In the genomic region with DNA sequence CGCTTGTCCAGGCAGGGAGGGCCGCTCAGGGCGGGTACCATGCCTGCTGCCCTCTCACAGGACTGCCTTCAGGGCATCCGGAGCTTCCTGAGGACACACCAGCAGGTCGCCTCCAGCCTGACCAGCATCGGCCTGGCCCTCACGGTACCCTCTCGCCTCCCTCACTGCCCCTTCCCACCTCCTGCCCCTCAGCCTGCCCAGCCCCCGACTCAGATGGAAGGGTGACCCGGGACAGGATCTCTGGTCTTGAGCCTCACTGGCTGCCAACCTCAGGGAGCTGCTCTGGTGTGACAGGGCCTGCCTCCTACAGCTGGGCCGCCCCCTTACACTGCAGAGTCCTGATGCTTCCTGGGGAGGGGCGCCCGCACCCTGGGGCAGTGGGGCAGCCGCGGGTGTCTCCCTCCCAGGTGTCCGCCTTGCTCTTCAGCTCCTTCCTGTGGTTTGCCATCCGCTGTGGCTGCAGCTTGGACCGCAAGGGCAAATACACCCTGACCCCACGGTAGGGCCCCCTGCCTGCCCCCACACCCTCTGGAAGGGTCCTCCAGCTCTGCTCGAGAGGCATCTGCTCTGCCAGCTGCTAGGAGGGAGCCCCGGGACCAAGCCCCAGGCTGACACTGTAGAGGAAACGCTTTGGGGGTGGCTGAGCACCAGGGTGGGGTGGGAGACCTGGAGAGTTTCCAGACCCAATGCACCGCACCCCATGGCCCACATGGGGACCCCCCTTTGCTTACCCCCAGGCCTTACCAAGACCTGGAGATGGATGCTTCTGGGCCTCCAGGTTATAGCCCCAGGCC, we compare ENCODE assay signal across 24 cellular contexts. TPM values are rescaled to one million over a fixed set of nuclear protein-coding genes. Genes with fewer than 3 reads are reported as not detected.
DNase-seq lines count a peak whose midpoint lies in the region; ATAC-seq, FAIRE-seq and TF ChIP-seq lines count a peak whose summit lies in the region.
"Had no signal": no experiment of that assay in that cellular context is flagged by ENCODE, and none has a peak within 500 bp of the region (broad histone marks: within the 10 kb centered on the region; RNA-seq: fewer than 3 reads in every experiment).

No MANE protein-coding gene starts in this region.

- peaks cover 3% of the 10 kb centered on the region for H3K27me3 Mint-ChIP-seq in neural progenitor cell (ENCODE audit: insufficient read depth, low read depth)

- H3K4me1 ChIP-seq in right lobe of liver (peaks cover 0 to 25% (median 8%) of the 10 kb centered on the region in 4 donors), HepG2 (ENCODE audit: insufficient read depth, low read length) (no peaks in the 10 kb centered on the region), vagina (peaks cover 47% of the 10 kb centered on the region), neural progenitor cell (no peaks in the 10 kb centered on the region)

- BruUV-seq in HepG2 (replicated peaks; lab: Mats Ljungman, UMichigan), result no TSS peak

- TF ChIP-seq POLR2A in right lobe of liver (IDR thresholded peaks at IDR 0.05) (no peak), HepG2 (IDR thresholded peaks at IDR 0.05; ENCODE audit: insufficient read depth in 1 of 2, low read depth in 2 of 2, low read length in 2 of 2) (no peak), vagina (IDR thresholded peaks at IDR 0.05) (no peak)

- H3K36me3 Mint-ChIP-seq in neural progenitor cell, result no peaks in the 10 kb centered on the region

- H2AFZ ChIP-seq in HepG2 (ENCODE audit: low read length) (no peak overlapping the region), neural progenitor cell (replicated peaks) (no peak overlapping the region)

- no peak for FAIRE-seq in HepG2 (lab: Jason Lieb, UNC)
- FAIRE-seq: endothelial cell of umbilical vein, keratinocyte had no signal

- intact Hi-C loops in right lobe of liver (cut with DNase I) (no loop called here), HepG2 (cut with micrococcal nuclease; ENCODE audit: unreplicated experiment) (loop anchor here (10.0 kb wide), 1 partner anchor 218 kb away; no protein-coding TSS in a partner anchor), left cardiac atrium (cut with DNase I) (loop anchor here in 1 of 2 donors (10.0 kb wide), 1 partner anchor 578 kb away; no protein-coding TSS in a partner anchor), vagina (cut with DNase I) (loop anchor here (5.0 kb wide), 1 partner anchor 61 kb away; a partner anchor contains a TSS)

- no peak for TF ChIP-seq EP300 in HepG2 (IDR thresholded peaks at IDR 0.05; ENCODE audit: low read depth in 2 of 2, low read length in 2 of 2)
- no peak for TF ChIP-seq EP300 in HepG2 (CRISPR knock-in tag; IDR thresholded peaks at IDR 0.05; ENCODE audit: borderline replicate concordance)

- H3K4me2 ChIP-seq in HepG2 (ENCODE audit: low read depth, low read length) (no peak overlapping the region), neural progenitor cell (no peak overlapping the region)

- H3K36me3 ChIP-seq in right lobe of liver (no peaks in the 10 kb centered on the region), HepG2 (replicated peaks in 1 of 2; ENCODE audit: control insufficient read depth in 1 of 2, insufficient read depth in 2 of 2, low read length in 2 of 2) (no peaks in the 10 kb centered on the region), vagina (no peaks in the 10 kb centered on the region), neural progenitor cell (no peaks in the 10 kb centered on the region)
- H3K36me3 ChIP-seq: WERI-Rb-1 had no signal

- TF ChIP-seq CTCF in right lobe of liver (IDR thresholded peaks at IDR 0.05) (no peak), HepG2 (CRISPR knock-in tag; IDR thresholded peaks at IDR 0.05) (no peak), omental fat pad (IDR thresholded peaks at IDR 0.05) (no peak), vagina (IDR thresholded peaks at IDR 0.05) (no peak), neural progenitor cell (IDR thresholded peaks at IDR 0.05) (no peak)

- no peak overlapping the region for H3K4me3 Mint-ChIP-seq in neural progenitor cell
- H3K4me3 Mint-ChIP-seq: memory B cell, naive B cell had no signal

- H3K9me3 ChIP-seq in right lobe of liver, result no peaks in the 10 kb centered on the region
- no peaks in the 10 kb centered on the region for H3K9me3 ChIP-seq in HepG2 (ENCODE audit: low read length)
- H3K9me3 ChIP-seq in vagina, result no peaks in the 10 kb centered on the region
- H3K9me3 ChIP-seq in neural progenitor cell (ENCODE audit: low read depth), result no peaks in the 10 kb centered on the region

- no peak overlapping the region for H3K4me3 ChIP-seq in right lobe of liver
- H3K4me3 ChIP-seq in HepG2 (replicated peaks in 1 of 3; ENCODE audit: insufficient read depth in 1 of 3, low read depth in 2 of 3, low read length in 3 of 3), result no peak overlapping the region
- no peak overlapping the region for H3K4me3 ChIP-seq in vagina
- H3K4me3 ChIP-seq in neural progenitor cell, result no peak overlapping the region
- H3K4me3 ChIP-seq: psoas muscle had no signal

- no peak for ATAC-seq in right lobe of liver
- no peak for ATAC-seq in HepG2
- ATAC-seq in left cardiac atrium, result no peak
- no peak for ATAC-seq in omental fat pad (ENCODE audit: low FRiP score)

- no peaks in the 10 kb centered on the region for H3K9me3 Mint-ChIP-seq in neural progenitor cell
- H3K9me3 Mint-ChIP-seq: memory B cell had no signal

- H3K9ac ChIP-seq in HepG2 (ENCODE audit: insufficient read depth, low read depth, low read length), result no peak overlapping the region
- H3K9ac ChIP-seq in neural progenitor cell, result no peak overlapping the region

- CTCF ChIA-PET in HepG2 (lab: Yijun Ruan, JAX; ENCODE audit: low intra/inter-chr PET ratio, low total read pairs), result no interaction called here

- in situ Hi-C loops in HepG2 (cut with HindIII; ENCODE audit: extremely low pct_ligation_motif_present, low pct_unique_long_range_greater_than_20kb), result no loop called here

- no peaks in the 10 kb centered on the region for H3K4me1 Mint-ChIP-seq in neural progenitor cell
- H3K4me1 Mint-ChIP-seq: memory B cell had no signal

- no peaks in the 10 kb centered on the region for H4K20me1 ChIP-seq in HepG2 (ENCODE audit: insufficient read depth, low read length)
- H4K20me1 ChIP-seq in neural progenitor cell (ENCODE audit: low read depth), result no peaks in the 10 kb centered on the region

- POLR2A ChIA-PET in HepG2 (lab: Yijun Ruan, JAX), result no interaction called here

- H3K27me3 ChIP-seq in right lobe of liver, result no peaks in the 10 kb centered on the region
- H3K27me3 ChIP-seq in HepG2 (ENCODE audit: control insufficient read depth in 1 of 2, insufficient read depth in 2 of 2, low read length in 2 of 2), result peaks cover 17 to 32% of the 10 kb centered on the region in 2 experiments; a peak in 3 of 5 replicates
- no peaks in the 10 kb centered on the region for H3K27me3 ChIP-seq in vagina
- H3K27me3 ChIP-seq in neural progenitor cell, result no peaks in the 10 kb centered on the region

- H3K79me2 ChIP-seq in HepG2 (ENCODE audit: insufficient read depth, low read length) (no peaks in the 10 kb centered on the region), neural progenitor cell (ENCODE audit: low read depth) (no peaks in the 10 kb centered on the region)

- H3F3A ChIP-seq in neural progenitor cell (ENCODE audit: low read depth), result no peaks in the 10 kb centered on the region

- TF ChIP-seq RAD21 in HepG2 (CRISPR knock-in tag; IDR thresholded peaks at IDR 0.05), result no peak

- no peak overlapping the region for H3K27ac ChIP-seq in right lobe of liver
- no peak overlapping the region for H3K27ac ChIP-seq in HepG2 (ENCODE audit: extremely low read length, insufficient read depth, low read length)
- peak overlapping the region; percentile 97 for H3K27ac ChIP-seq in vagina
- no peak overlapping the region for H3K27ac ChIP-seq in neural progenitor cell
- H3K27ac ChIP-seq: C4-2B, psoas muscle, WERI-Rb-1 had no signal

- peak; percentile 18 to 46 (median 41) for DNase-seq in right lobe of liver
- no peak for DNase-seq in HepG2 (ENCODE audit: low spot score)
- DNase-seq in left cardiac atrium, result peak; percentile 20
- peak; percentile 9 for DNase-seq in omental fat pad (ENCODE audit: low spot score)
- no peak for DNase-seq in vagina (ENCODE audit: extremely low spot score in 2 of 2)
- DNase-seq in neural progenitor cell (ENCODE audit: low spot score), result no peak
- DNase-seq in HUDEP-2 (lab: John Stamatoyannopoulos, UW; ENCODE audit: unreplicated experiment in 76 of 76), result no peak
- DNase-seq in HK-2 (ENCODE audit: unreplicated experiment), result no peak
- DNase-seq: activated gamma-delta T cell treated with Interleukin-2 at 50 U/mL for 16 hours; dermis blood vessel endothelial cell; DMS 273 treated with DMSO at 0.1 percent for 48 hours; hippocampal formation; MM.1S; naive B cell; NCI-H82; OCI-M1; stimulated activated CD4-positive, alpha-beta T cell treated with anti-CD3 and anti-CD28 coated beads, Interleukin-4, amount 100 ng/mL, for 24 hours; WERI-Rb-1 had no signal

- no CpG with 5 or more reads among the region's 23 CpGs for WGBS in right lobe of liver (ENCODE audit: insufficient coverage, low coverage, low lambda C conversion rate, missing lambda C conversion rate)
- WGBS in HepG2 (ENCODE audit: low lambda C conversion rate), result 39% methylated on average over 7 of the region's 23 CpGs

- no peak overlapping the region for H3K27ac Mint-ChIP-seq in neural progenitor cell
- H3K27ac Mint-ChIP-seq: memory B cell had no signal

RNA-seq across cellular contexts. Expression of a gene that starts 14.6 kb away (rescaled TPM):
- total RNA-seq in right lobe of liver (1 to 10 TPM in 1 of 6 experiments, under 1 TPM in 3, not detected in 2; 0.24 to 1.2 (median 0.63) TPM), HepG2 (2016; rRNA removed; fragmentation: Illumina TruSeq; extraction: Trizol) (0.09 TPM in 1 of 2 replicates, not detected in the other), left cardiac atrium (10 to 100 TPM; 11.6 to 15.0 TPM), omental fat pad (1 to 10 TPM in 3 of 4 donors, under 1 TPM in 1; 0.19 to 6.4 (median 2.7) TPM), vagina (3.7 TPM), neural progenitor cell (ENCODE audit: low replicate concordance) (0.19 TPM in 1 of 2 replicates, not detected in the other)
- total RNA-seq in HepG2 (2016; cell fraction: cytosol; rRNA removed; fragmentation: Illumina TruSeq; extraction: Trizol; ENCODE audit: low read depth), result not detected in 2 replicates
- total RNA-seq in HepG2 (2016; cell fraction: insoluble cytoplasmic fraction; rRNA removed; fragmentation: Illumina TruSeq; extraction: Trizol), result 0.24 TPM in 1 of 2 replicates, not detected in the other
- total RNA-seq in HepG2 (2016; cell fraction: membrane; rRNA removed; fragmentation: Illumina TruSeq; extraction: Trizol), result not detected in 2 replicates
- 0.31 and 0.53 TPM in 2 replicates for total RNA-seq in HepG2 (2016; cell fraction: nucleus; rRNA removed; fragmentation: Illumina TruSeq; extraction: Trizol)
- 0.39 and 0.70 TPM in 2 replicates for polyA plus RNA-seq in HepG2 (2011; rRNA removed)
- 0.18 and 0.34 TPM in 2 replicates for polyA plus RNA-seq in HepG2 (2011; cell fraction: cytosol; rRNA removed)
- 2.2 and 7.0 TPM in 2 replicates for polyA plus RNA-seq in HepG2 (2011; cell fraction: nucleus; rRNA removed)
- 0.51 and 1.2 TPM in 2 replicates for polyA plus RNA-seq in HepG2 (2012)
- not detected in 2 replicates for polyA plus RNA-seq in HepG2 (2016; cell fraction: cytosol; fragmentation: Illumina TruSeq; extraction: Trizol; ENCODE audit: low read depth)
- not detected in 2 replicates for polyA plus RNA-seq in HepG2 (2016; cell fraction: insoluble cytoplasmic fraction; fragmentation: Illumina TruSeq; extraction: Trizol; ENCODE audit: low read depth)
- not detected in 2 replicates for polyA plus RNA-seq in HepG2 (2016; cell fraction: membrane; fragmentation: Illumina TruSeq; extraction: Trizol; ENCODE audit: low read depth)
- 0.19 and 0.56 TPM in 2 replicates for polyA plus RNA-seq in HepG2 (2016; cell fraction: nucleus; fragmentation: Illumina TruSeq; extraction: Trizol; ENCODE audit: insufficient read depth, low read depth)
- polyA minus RNA-seq in HepG2 (2011; rRNA and poly(A)+ RNA removed; ENCODE audit: low replicate concordance), result 0.07 and 1.3 TPM in 2 replicates
- not detected in 2 replicates for polyA minus RNA-seq in HepG2 (2011; cell fraction: cytosol; rRNA and poly(A)+ RNA removed)
- 0.90 TPM in 1 of 2 replicates, not detected in the other for polyA minus RNA-seq in HepG2 (2011; cell fraction: nucleus; rRNA and poly(A)+ RNA removed)
- total RNA-seq: dermis blood vessel endothelial cell, endothelial cell of umbilical vein had no signal
- polyA plus RNA-seq: endothelial cell of umbilical vein, keratinocyte had no signal

RNA-seq across cellular contexts. Expression of a gene that starts 14.6 kb away (rescaled TPM):
- total RNA-seq in right lobe of liver (under 1 TPM; 0.25 to 0.51 (median 0.39) TPM), HepG2 (2016; rRNA removed; fragmentation: Illumina TruSeq; extraction: Trizol) (not detected in 2 replicates), left cardiac atrium (10 to 100 TPM in 1 of 2 donors, 1 to 10 TPM in 1; 4.8 to 19.1 TPM), omental fat pad (1 to 10 TPM; 1.1 to 2.8 (median 1.2) TPM), vagina (8.1 TPM), neural progenitor cell (ENCODE audit: low replicate concordance) (0.19 TPM in 1 of 2 replicates, not detected in the other)
- total RNA-seq in HepG2 (2016; cell fraction: cytosol; rRNA removed; fragmentation: Illumina TruSeq; extraction: Trizol; ENCODE audit: low read depth), result not detected in 2 replicates
- not detected in 2 replicates for total RNA-seq in HepG2 (2016; cell fraction: insoluble cytoplasmic fraction; rRNA removed; fragmentation: Illumina TruSeq; extraction: Trizol)
- not detected in 2 replicates for total RNA-seq in HepG2 (2016; cell fraction: membrane; rRNA removed; fragmentation: Illumina TruSeq; extraction: Trizol)
- not detected in 2 replicates for total RNA-seq in HepG2 (2016; cell fraction: nucleus; rRNA removed; fragmentation: Illumina TruSeq; extraction: Trizol)
- 0.03 and 0.08 TPM in 2 replicates for polyA plus RNA-seq in HepG2 (2011; rRNA removed)
- 0.04 TPM in 1 of 2 replicates, not detected in the other for polyA plus RNA-seq in HepG2 (2011; cell fraction: cytosol; rRNA removed)
- polyA plus RNA-seq in HepG2 (2011; cell fraction: nucleus; rRNA removed), result 0.09 and 0.11 TPM in 2 replicates
- polyA plus RNA-seq in HepG2 (2012), result not detected in 2 replicates
- polyA plus RNA-seq in HepG2 (2016; cell fraction: cytosol; fragmentation: Illumina TruSeq; extraction: Trizol; ENCODE audit: low read depth), result not detected in 2 replicates
- polyA plus RNA-seq in HepG2 (2016; cell fraction: insoluble cytoplasmic fraction; fragmentation: Illumina TruSeq; extraction: Trizol; ENCODE audit: low read depth), result not detected in 2 replicates
- polyA plus RNA-seq in HepG2 (2016; cell fraction: membrane; fragmentation: Illumina TruSeq; extraction: Trizol; ENCODE audit: low read depth), result not detected in 2 replicates
- polyA plus RNA-seq in HepG2 (2016; cell fraction: nucleus; fragmentation: Illumina TruSeq; extraction: Trizol; ENCODE audit: insufficient read depth, low read depth), result not detected in 2 replicates
- polyA minus RNA-seq in HepG2 (2011; rRNA and poly(A)+ RNA removed; ENCODE audit: low replicate concordance), result 0.12 TPM in 1 of 2 replicates, not detected in the other
- polyA minus RNA-seq in HepG2 (2011; cell fraction: cytosol; rRNA and poly(A)+ RNA removed), result not detected in 2 replicates
- polyA minus RNA-seq in HepG2 (2011; cell fraction: nucleus; rRNA and poly(A)+ RNA removed), result not detected in 2 replicates
- total RNA-seq: dermis blood vessel endothelial cell, endothelial cell of umbilical vein had no signal
- polyA plus RNA-seq: endothelial cell of umbilical vein, keratinocyte had no signal

RNA-seq across cellular contexts. Expression of a gene that starts 46.0 kb away (rescaled TPM):
- total RNA-seq in right lobe of liver, result under 1 TPM; 0.42 to 0.81 (median 0.64) TPM
- 0.07 TPM in 1 of 2 replicates, not detected in the other for total RNA-seq in HepG2 (2016; rRNA removed; fragmentation: Illumina TruSeq; extraction: Trizol)
- not detected in 2 replicates for total RNA-seq in HepG2 (2016; cell fraction: cytosol; rRNA removed; fragmentation: Illumina TruSeq; extraction: Trizol; ENCODE audit: low read depth)
- 0.09 TPM in 1 of 2 replicates, not detected in the other for total RNA-seq in HepG2 (2016; cell fraction: insoluble cytoplasmic fraction; rRNA removed; fragmentation: Illumina TruSeq; extraction: Trizol)
- 0.09 and 0.14 TPM in 2 replicates for total RNA-seq in HepG2 (2016; cell fraction: membrane; rRNA removed; fragmentation: Illumina TruSeq; extraction: Trizol)
- total RNA-seq in HepG2 (2016; cell fraction: nucleus; rRNA removed; fragmentation: Illumina TruSeq; extraction: Trizol), result not detected in 2 replicates
- polyA plus RNA-seq in HepG2 (2011; rRNA removed), result not detected in 2 replicates
- not detected in 2 replicates for polyA plus RNA-seq in HepG2 (2011; cell fraction: cytosol; rRNA removed)
- not detected in 2 replicates for polyA plus RNA-seq in HepG2 (2011; cell fraction: nucleus; rRNA removed)
- polyA plus RNA-seq in HepG2 (2012), result not detected in 2 replicates
- not detected in 2 replicates for polyA plus RNA-seq in HepG2 (2016; cell fraction: cytosol; fragmentation: Illumina TruSeq; extraction: Trizol; ENCODE audit: low read depth)
- 0.13 TPM in 1 of 2 replicates, not detected in the other for polyA plus RNA-seq in HepG2 (2016; cell fraction: insoluble cytoplasmic fraction; fragmentation: Illumina TruSeq; extraction: Trizol; ENCODE audit: low read depth)
- polyA plus RNA-seq in HepG2 (2016; cell fraction: membrane; fragmentation: Illumina TruSeq; extraction: Trizol; ENCODE audit: low read depth), result not detected in 2 replicates
- polyA plus RNA-seq in HepG2 (2016; cell fraction: nucleus; fragmentation: Illumina TruSeq; extraction: Trizol; ENCODE audit: insufficient read depth, low read depth), result not detected in 2 replicates
- not detected in 2 replicates for polyA minus RNA-seq in HepG2 (2011; rRNA and poly(A)+ RNA removed; ENCODE audit: low replicate concordance)
- polyA minus RNA-seq in HepG2 (2011; cell fraction: cytosol; rRNA and poly(A)+ RNA removed), result not detected in 2 replicates
- polyA minus RNA-seq in HepG2 (2011; cell fraction: nucleus; rRNA and poly(A)+ RNA removed), result not detected in 2 replicates
- under 1 TPM; 0.39 to 0.50 TPM for total RNA-seq in left cardiac atrium
- total RNA-seq in omental fat pad, result 1 to 10 TPM in 1 of 4 donors, under 1 TPM in 1, not detected in 2; 0.24 to 2.6 TPM
- total RNA-seq in vagina, result 3.7 TPM
- total RNA-seq in neural progenitor cell (ENCODE audit: low replicate concordance), result 2.2 TPM in 1 of 2 replicates, not detected in the other
- total RNA-seq: dermis blood vessel endothelial cell; endothelial cell of umbilical vein; psoas muscle; T-helper 1 cell treated with Interleukin-12 subunit alpha and Interleukin-12 subunit beta and Interleukin-4 antibody, amounts not matched to agents 30 ng/mL and 1 ng/mL, for 36 hours had no signal
- polyA plus RNA-seq: endothelial cell of umbilical vein had no signal

Comparison
In these comparisons a context has a peak if more than half of its experiments do, and no peak if none do; other contexts are left out.
1. DNase-seq: peak in right lobe of liver (3 of 3), left cardiac atrium (single experiment) and omental fat pad (single experiment); none in HepG2 (single experiment), vagina (0 of 2), neural progenitor cell (single experiment), HUDEP-2 (0 of 76) and HK-2 (single experiment).
2. intact Hi-C loops: an anchor here in HepG2 (10.0 kb wide) and vagina (5.0 kb wide); none called in right lobe of liver.